Comparison of ENCODE assay signal across 9 cellular contexts in the genomic region with DNA sequence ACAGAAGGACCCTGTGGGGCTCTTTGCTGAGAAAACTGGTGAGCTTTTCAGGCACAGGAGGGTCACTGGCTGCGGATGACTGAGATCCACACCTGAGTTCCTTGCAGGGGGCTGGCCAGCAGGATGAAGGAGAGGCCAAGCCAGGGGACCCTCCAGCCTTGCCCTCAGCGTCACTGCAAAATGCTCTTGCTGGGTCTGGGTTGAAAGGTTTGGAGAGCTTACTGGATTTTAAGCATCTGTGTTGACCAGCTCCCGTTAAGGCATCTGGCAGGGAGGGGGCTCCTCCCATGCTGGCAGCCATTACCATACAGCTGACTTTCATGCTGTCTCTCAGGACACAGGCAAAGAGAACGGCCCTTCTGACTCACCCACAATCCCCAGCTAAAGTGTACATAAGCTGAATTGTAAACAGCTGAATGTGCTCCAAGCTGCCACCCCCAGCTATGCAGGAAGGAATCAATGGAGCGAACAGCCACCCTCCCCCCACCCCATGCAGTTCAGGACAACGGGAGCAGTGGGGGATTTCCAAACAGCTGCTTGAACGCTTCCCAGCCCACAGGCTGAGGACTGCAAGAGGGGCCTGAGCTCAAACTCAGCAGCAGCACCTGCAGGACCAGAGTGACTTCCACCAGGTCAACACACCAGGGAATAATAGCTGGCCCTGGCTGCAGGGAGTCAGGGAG. TPM values are rescaled to one million over a fixed set of nuclear protein-coding genes. Genes with fewer than 3 reads are reported as not detected.
DNase-seq lines count a peak whose midpoint lies in the region; ATAC-seq, FAIRE-seq and TF ChIP-seq lines count a peak whose summit lies in the region.
"Had no signal": no experiment of that assay in that cellular context is flagged by ENCODE, and none has a peak within 500 bp of the region (broad histone marks: within the 10 kb centered on the region; RNA-seq: fewer than 3 reads in every experiment).

No MANE protein-coding gene starts in this region.

- no peaks in the 10 kb centered on the region for H3K79me2 ChIP-seq in H1 (ENCODE audit: control insufficient read depth in 1 of 2, insufficient read depth in 2 of 2, low read length in 2 of 2)

- peak overlapping the region in 2 of 4 experiments; percentile 8 to 15; a peak in 1 of 7 replicates for H3K9ac ChIP-seq in H1 (replicated peaks in 1 of 4; ENCODE audit: extremely low read depth in 1 of 4, low read depth in 3 of 4, low read length in 3 of 4)

- peak overlapping the region; percentile 51 to 66 for H3K4me2 ChIP-seq in H1 (ENCODE audit: insufficient read depth in 1 of 2, low read depth in 2 of 2, low read length in 2 of 2)

- POLR2A ChIA-PET in H1 (lab: Charles Lee; ENCODE audit: partially characterized antibody): interaction anchor here (0.6 to 1.5 kb wide), 3 partner anchors 9 to 21 kb away, joined by 3 to 5 read pairs (median 5); no protein-coding TSS in a partner anchor
- POLR2A ChIA-PET in activated CD4-positive, alpha-beta memory T cell treated with anti-CD3 and anti-CD28 coated beads for 36 hours (lab: Charles Lee): interaction anchor here (1.1 kb wide), 1 partner anchor 13 kb away, joined by 4 read pairs; no protein-coding TSS in a partner anchor

- peaks cover 0 to 3% of the 10 kb centered on the region in 2 experiments for H4K20me1 ChIP-seq in H1 (replicated peaks in 1 of 2; ENCODE audit: control insufficient read depth in 1 of 2, insufficient read depth in 2 of 2, low read length in 2 of 2)

- no peak for TF ChIP-seq CTCF in H1 (IDR thresholded peaks at IDR 0.05; ENCODE audit: control extremely low read depth in 1 of 3, insufficient read depth in 1 of 3, low read depth in 1 of 3, low read length in 3 of 3)

- no peak overlapping the region for H2BK120ac ChIP-seq in H1 (replicated peaks; ENCODE audit: low read depth, low read length)

- H3K27me3 ChIP-seq in HAP-1 (ENCODE audit: low read depth) (no peaks in the 10 kb centered on the region), H1 (replicated peaks in 1 of 4; ENCODE audit: control insufficient read depth in 3 of 4, extremely low read depth in 1 of 4, insufficient read depth in 3 of 4, low read length in 3 of 4) (peaks cover 3 to 14% (median 10%) of the 10 kb centered on the region in 4 experiments)

- no peak overlapping the region for H3K56ac ChIP-seq in H1 (replicated peaks; ENCODE audit: insufficient read length, low read depth, low read length)

- TF ChIP-seq RAD21 in H1 (IDR thresholded peaks at IDR 0.05 in 1 of 2, conservative IDR thresholded peaks at IDR 0.05 in 1 of 2; ENCODE audit: low read depth in 2 of 2, low read length in 2 of 2): peak; percentile 12 to 25; a peak in 1 of 4 replicates

- in situ Hi-C loops in HAP-1 (cut with MboI; ENCODE audit: low sequenced_read_pairs): no loop called here

- no peak overlapping the region for H2AFZ ChIP-seq in H1 (ENCODE audit: low read length)

- H3K4me3 Mint-ChIP-seq in activated CD4-positive, alpha-beta memory T cell treated with anti-CD3 and anti-CD28 coated beads for 36 hours: no peak overlapping the region

- H3K36me3 ChIP-seq in HAP-1 (replicated peaks) (peaks cover 3% of the 10 kb centered on the region), H1 (ENCODE audit: control insufficient read depth in 2 of 4, insufficient read depth in 4 of 4, low read length in 3 of 4) (no peaks in the 10 kb centered on the region), urinary bladder (ENCODE audit: insufficient read depth) (no peaks in the 10 kb centered on the region)

- no peak overlapping the region for H4K5ac ChIP-seq in H1 (ENCODE audit: insufficient read length, low read depth, low read length)

- H3K36me3 Mint-ChIP-seq in activated CD4-positive, alpha-beta memory T cell treated with anti-CD3 and anti-CD28 coated beads for 36 hours: peaks cover 7% of the 10 kb centered on the region

- CTCF ChIA-PET in H1 (lab: Charles Lee; ENCODE audit: partially characterized antibody): interaction anchor here (0.6 to 4.4 kb wide), 13 partner anchors 10 to 1995 kb away, joined by 3 to 20 read pairs (median 3); a partner anchor contains a TSS
- CTCF ChIA-PET in activated CD4-positive, alpha-beta memory T cell treated with anti-CD3 and anti-CD28 coated beads for 36 hours (lab: Charles Lee): interaction anchor here (1.6 kb wide), 1 partner anchor 47 kb away, joined by 5 read pairs; no protein-coding TSS in a partner anchor

- H2BK20ac ChIP-seq in H1 (ENCODE audit: low read length): no peak overlapping the region

- FAIRE-seq in H1 (lab: Jason Lieb, UNC): peak; percentile 84

- no peaks in the 10 kb centered on the region for H3K9me3 Mint-ChIP-seq in activated CD4-positive, alpha-beta memory T cell treated with anti-CD3 and anti-CD28 coated beads for 36 hours

- no peak; a peak in 1 of 3 replicates for TF ChIP-seq POLR2A in H1 (IDR thresholded peaks at IDR 0.05; ENCODE audit: control extremely low read depth in 1 of 2, low read depth in 2 of 2, low read length in 2 of 2)

- H3K27me3 Mint-ChIP-seq in activated CD4-positive, alpha-beta memory T cell treated with anti-CD3 and anti-CD28 coated beads for 36 hours: no peaks in the 10 kb centered on the region

- intact Hi-C loops in activated CD4-positive, alpha-beta memory T cell treated with anti-CD3 and anti-CD28 coated beads for 36 hours (cut with micrococcal nuclease): no loop called here

- no peak overlapping the region for H3K4ac ChIP-seq in H1 (replicated peaks; ENCODE audit: insufficient read length, low read depth, low read length)

- H3K9me3 ChIP-seq in HAP-1: no peaks in the 10 kb centered on the region
- no peaks in the 10 kb centered on the region for H3K9me3 ChIP-seq in H1 (ENCODE audit: insufficient read depth in 2 of 2, low read depth in 1 of 2, low read length in 1 of 2)

- DNase-seq in HAP-1 (ENCODE audit: low spot score in 2 of 2): peak; percentile 50 to 68
- peak; percentile 99 for DNase-seq in NCI-H774 (lab: John Stamatoyannopoulos, UW)
- peak; percentile 48 to 77 for DNase-seq in H1 (ENCODE audit: low read depth in 1 of 2, low spot score in 2 of 2)
- DNase-seq in medulla oblongata (ENCODE audit: extremely low spot score): peak; percentile 85
- no peak for DNase-seq in stimulated activated CD8-positive, alpha-beta memory T cell treated with anti-CD3 and anti-CD28 coated beads, Interleukin-4, amount 100 ng/mL, for 48 hours
- no peak for DNase-seq in activated CD4-positive, alpha-beta memory T cell treated with anti-CD3 and anti-CD28 coated beads for 36 hours

- no peak overlapping the region for H3K27ac Mint-ChIP-seq in activated CD4-positive, alpha-beta memory T cell treated with anti-CD3 and anti-CD28 coated beads for 36 hours

- 14% methylated on average over 7 of the region's 7 CpGs; no CpG with 5 or more reads in 1 of the 2 experiments for WGBS in H1 (ENCODE audit: extremely low coverage in 1 of 2, insufficient coverage in 1 of 2, insufficient read length in 1 of 2, insufficient replicate concordance in 2 of 2, low coverage in 1 of 2, low lambda C conversion rate in 2 of 2, missing lambda C conversion rate in 1 of 2), 2 experiments
- 8% methylated on average over 7 of the region's 7 CpGs for WGBS in urinary bladder

- no peak overlapping the region for H2AK5ac ChIP-seq in H1 (ENCODE audit: low read depth, low read length)

- no peak overlapping the region for H3K14ac ChIP-seq in H1 (ENCODE audit: insufficient read length)

- no peak overlapping the region for H2BK15ac ChIP-seq in H1 (ENCODE audit: low read length)

- H3K23ac ChIP-seq in H1 (ENCODE audit: insufficient read length): no peak overlapping the region

- TF ChIP-seq EP300 in H1 (IDR thresholded peaks at IDR 0.05; ENCODE audit: borderline replicate concordance in 1 of 2, low read depth in 2 of 2, low read length in 2 of 2): peak; percentile 2 to 88; a peak in 2 of 3 replicates

- H3K27ac ChIP-seq in H1 (ENCODE audit: low read depth, low read length) (no peak overlapping the region; the same call in 1 of the 2 replicates), urinary bladder (ENCODE audit: low read depth) (peak overlapping the region; percentile 60)

- no peak overlapping the region for H2BK5ac ChIP-seq in H1 (ENCODE audit: low read depth, low read length)

- no peak overlapping the region for H2BK12ac ChIP-seq in H1 (ENCODE audit: low read depth, low read length)

- ATAC-seq in HG03432 (IDR thresholded peaks at IDR 0.05; ENCODE audit: unreplicated experiment): no peak

- H3K79me1 ChIP-seq in H1 (ENCODE audit: low read depth, low read length): no peaks in the 10 kb centered on the region

- H3K4me1 Mint-ChIP-seq in activated CD4-positive, alpha-beta memory T cell treated with anti-CD3 and anti-CD28 coated beads for 36 hours (ENCODE audit: low read depth): peaks cover 42% of the 10 kb centered on the region

- H4K91ac ChIP-seq in H1 (replicated peaks; ENCODE audit: insufficient read length, low read length): no peak overlapping the region

- H3K18ac ChIP-seq in H1 (ENCODE audit: extremely low read depth, low read length): no peak overlapping the region

- no peak overlapping the region for H3K4me3 ChIP-seq in HAP-1
- H3K4me3 ChIP-seq in H1 (ENCODE audit: extremely low read depth in 1 of 4, insufficient read depth in 2 of 4, low read depth in 3 of 4, low read length in 4 of 4): peak overlapping the region in 3 of 4 experiments; percentile 4 to 33 (median 11); a peak in 4 of 8 replicates
- no peak overlapping the region for H3K4me3 ChIP-seq in urinary bladder (ENCODE audit: low read depth, low read length)

- H4K8ac ChIP-seq in H1 (ENCODE audit: extremely low read depth, insufficient read depth, low read length): no peak overlapping the region

- H3K4me1 ChIP-seq in HAP-1 (peaks cover 59% of the 10 kb centered on the region), H1 (replicated peaks in 1 of 4; ENCODE audit: control insufficient read depth in 3 of 4, insufficient read depth in 4 of 4, low read length in 3 of 4) (peaks cover 23 to 56% (median 31%) of the 10 kb centered on the region in 4 experiments), urinary bladder (ENCODE audit: insufficient read depth) (peaks cover 3% of the 10 kb centered on the region)

- H3K23me2 ChIP-seq in H1 (ENCODE audit: low read depth, low read length): no peaks in the 10 kb centered on the region

TF ChIP-seq in H1, 55 proteins besides CTCF, POLR2A, EP300 and RAD21 (continues in another document):
- TF ChIP-seq CEBPB (IDR thresholded peaks at IDR 0.05; ENCODE audit: low read depth, low read length): peak; percentile 6; the same call in 1 of the 2 replicates

RNA-seq across cellular contexts. Expression of a gene that starts 21.3 kb away (rescaled TPM):
- total RNA-seq in H1 (2021; fragmentation: NEBNext Ultra II Directional; extraction: Animal tissue kit (Norgen Biotek cat#: 25700)): not detected in 2 replicates
- not detected in 2 replicates for polyA plus RNA-seq in H1 (2011; rRNA removed)
- not detected for polyA plus RNA-seq in H1 (2011; cell fraction: cytosol; rRNA removed)
- polyA plus RNA-seq in H1 (2011; cell fraction: nucleus; rRNA removed): not detected
- polyA plus RNA-seq in H1 (2012, experiment 1 of 2): not detected in 4 replicates
- not detected for polyA plus RNA-seq in H1 (2012, experiment 2 of 2)
- not detected for polyA plus RNA-seq in H1 (2013, experiment 1 of 2)
- polyA plus RNA-seq in H1 (2013, experiment 2 of 2): not detected
- polyA minus RNA-seq in H1 (2011; rRNA and poly(A)+ RNA removed): not detected in 2 replicates
- not detected for polyA minus RNA-seq in H1 (2011; cell fraction: cytosol; rRNA and poly(A)+ RNA removed)
- polyA minus RNA-seq in H1 (2011; cell fraction: nucleus; rRNA and poly(A)+ RNA removed): not detected
- total RNA-seq in urinary bladder: not detected
- polyA plus RNA-seq in urinary bladder: not detected
- not detected for total RNA-seq in activated CD4-positive, alpha-beta memory T cell treated with anti-CD3 and anti-CD28 coated beads for 36 hours
- total RNA-seq: activated CD8-positive, alpha-beta memory T cell treated with anti-CD3 and anti-CD28 coated beads for 36 hours had no signal

Comparison
In these comparisons a context has a peak if more than half of its experiments do, and no peak if none do; other contexts are left out.
1. DNase-seq: peak in HAP-1 (2 of 2), NCI-H774 (single experiment), H1 (2 of 2) and medulla oblongata (single experiment); none in stimulated activated CD8-positive, alpha-beta memory T cell treated with anti-CD3 and anti-CD28 coated beads, Interleukin-4, amount 100 ng/mL, for 48 hours (single experiment) and activated CD4-positive, alpha-beta memory T cell treated with anti-CD3 and anti-CD28 coated beads for 36 hours (single experiment).
2. H3K4me3 ChIP-seq: peak in H1 (3 of 4); none in HAP-1 (single experiment) and urinary bladder (single experiment).